ENCODE assay signal across 9 cellular contexts in genomic region chr6:26440977-26441358, GRCh38. TPM values are rescaled to one million over a fixed set of nuclear protein-coding genes. Genes with fewer than 3 reads are reported as not detected.
DNase-seq lines count a peak whose midpoint lies in the region; ATAC-seq, FAIRE-seq and TF ChIP-seq lines count a peak whose summit lies in the region.
"Had no signal": no experiment of that assay in that cellular context is flagged by ENCODE, and none has a peak within 500 bp of the region (broad histone marks: within the 10 kb centered on the region; RNA-seq: fewer than 3 reads in every experiment).

No MANE protein-coding gene starts in this region.

- ATAC-seq in natural killer cell treated with Interleukin-12 subunit alpha and Interleukin-12 subunit beta and Interleukin-15 and Interleukin-18, amount 100 ng/mL, for 72 hours, result no peak

- H3K36me3 Mint-ChIP-seq in natural killer cell treated with Interleukin-12 subunit alpha and Interleukin-12 subunit beta and Interleukin-15 and Interleukin-18, amount 100 ng/mL, for 72 hours, result peaks cover 16% of the 10 kb centered on the region

- H3K4me3 ChIP-seq in AG09309 (ENCODE audit: control insufficient read depth, low read depth, low read length) (peak overlapping the region; percentile 59), H7 (ENCODE audit: insufficient read depth, low read depth, low read length) (no peak overlapping the region)

- H3K4me1 Mint-ChIP-seq in natural killer cell treated with Interleukin-12 subunit alpha and Interleukin-12 subunit beta and Interleukin-15 and Interleukin-18, amount 100 ng/mL, for 72 hours (ENCODE audit: low read depth in 2 of 2), result peaks cover 45 to 51% of the 10 kb centered on the region in 2 donors

- H3K27ac ChIP-seq in KOPT-K1 (ENCODE audit: low read depth, low read length, poor library complexity, severe bottlenecking) (peak overlapping the region; percentile 82), caudate nucleus (ENCODE audit: low read depth, low read length) (peak overlapping the region; percentile 68)

- H3K9me3 Mint-ChIP-seq in natural killer cell treated with Interleukin-12 subunit alpha and Interleukin-12 subunit beta and Interleukin-15 and Interleukin-18, amount 100 ng/mL, for 72 hours, result no peaks in the 10 kb centered on the region

- no peaks in the 10 kb centered on the region for H3K27me3 ChIP-seq in H7 (ENCODE audit: control insufficient read depth, insufficient read depth, low read length)

- H3K9me3 ChIP-seq in KOPT-K1 (ENCODE audit: insufficient read depth, low read length, poor library complexity, severe bottlenecking), result no peaks in the 10 kb centered on the region

- no peak for TF ChIP-seq CTCF in AG09309 (IDR thresholded peaks at IDR 0.05; ENCODE audit: control insufficient read depth, insufficient read depth, low read depth, low read length, missing control alignments)

- H3K36me3 ChIP-seq in KOPT-K1 (ENCODE audit: insufficient read depth, low read length), result peaks cover 7% of the 10 kb centered on the region
- H3K36me3 ChIP-seq in H7 (replicated peaks; ENCODE audit: control insufficient read depth, insufficient read depth, low read length), result no peaks in the 10 kb centered on the region

- DNase-seq in AG09309 (ENCODE audit: low read depth) (no peak), caudate nucleus (lab: John Stamatoyannopoulos, UW) (no peak), HTR-8/SVneo (ENCODE audit: insufficient read length, low spot score) (no peak), H7 (no peak), mucosa of gallbladder (ENCODE audit: low spot score) (no peak), putamen (ENCODE audit: low spot score) (no peak)
- DNase-seq in natural killer cell treated with Interleukin-12 subunit alpha and Interleukin-12 subunit beta and Interleukin-15 and Interleukin-18, amount 100 ng/mL, for 72 hours (ENCODE audit: low spot score), result no peak
- DNase-seq: cortex of kidney had no signal

- FAIRE-seq in HTR-8/SVneo (lab: Jason Lieb, UNC), result no peak

- no peaks in the 10 kb centered on the region for H3K27me3 Mint-ChIP-seq in natural killer cell treated with Interleukin-12 subunit alpha and Interleukin-12 subunit beta and Interleukin-15 and Interleukin-18, amount 100 ng/mL, for 72 hours

- H3K27ac Mint-ChIP-seq in natural killer cell treated with Interleukin-12 subunit alpha and Interleukin-12 subunit beta and Interleukin-15 and Interleukin-18, amount 100 ng/mL, for 72 hours, result peak overlapping the region; percentile 98

- H3K4me3 Mint-ChIP-seq in natural killer cell treated with Interleukin-12 subunit alpha and Interleukin-12 subunit beta and Interleukin-15 and Interleukin-18, amount 100 ng/mL, for 72 hours, result peak overlapping the region; percentile 98

RNA-seq across cellular contexts. Expression of gene BTN3A3, which starts 0.7 kb away (rescaled TPM):
- total RNA-seq in natural killer cell treated with Interleukin-12 subunit alpha and Interleukin-12 subunit beta and Interleukin-15 and Interleukin-18, amount 100 ng/mL, for 72 hours, result 10 to 100 TPM; 42.9 to 54.1 TPM
- 1.1 and 3.4 TPM in 2 replicates for total RNA-seq in H7 (2014; rRNA removed; shearing (Covaris generic))
- 32.1 TPM for total RNA-seq in mucosa of gallbladder

RNA-seq across cellular contexts. Expression of gene BTN2A1, which starts 16.8 kb away (rescaled TPM):
- total RNA-seq in natural killer cell treated with Interleukin-12 subunit alpha and Interleukin-12 subunit beta and Interleukin-15 and Interleukin-18, amount 100 ng/mL, for 72 hours, result 10 to 100 TPM; 41.2 to 47.4 TPM
- total RNA-seq in H7 (2014; rRNA removed; shearing (Covaris generic)), result 7.6 and 8.2 TPM in 2 replicates
- total RNA-seq in mucosa of gallbladder, result 23.4 TPM

RNA-seq across cellular contexts. Expression of gene BTN3A1, which starts 38.9 kb away (rescaled TPM):
- 10 to 100 TPM; 53.6 to 80.6 TPM for total RNA-seq in natural killer cell treated with Interleukin-12 subunit alpha and Interleukin-12 subunit beta and Interleukin-15 and Interleukin-18, amount 100 ng/mL, for 72 hours
- 1.2 and 2.9 TPM in 2 replicates for total RNA-seq in H7 (2014; rRNA removed; shearing (Covaris generic))
- total RNA-seq in mucosa of gallbladder, result 32.1 TPM

RNA-seq across cellular contexts. Expression of gene BTN2A2, which starts 58.1 kb away (rescaled TPM):
- 10 to 100 TPM; 24.6 to 31.8 TPM for total RNA-seq in natural killer cell treated with Interleukin-12 subunit alpha and Interleukin-12 subunit beta and Interleukin-15 and Interleukin-18, amount 100 ng/mL, for 72 hours
- total RNA-seq in H7 (2014; rRNA removed; shearing (Covaris generic)), result 9.5 and 10.6 TPM in 2 replicates
- 10.0 TPM for total RNA-seq in mucosa of gallbladder

RNA-seq across cellular contexts. Expression of gene BTN1A1, which starts 59.1 kb away (rescaled TPM):
- total RNA-seq in natural killer cell treated with Interleukin-12 subunit alpha and Interleukin-12 subunit beta and Interleukin-15 and Interleukin-18, amount 100 ng/mL, for 72 hours, result not detected
- 0.11 TPM in 1 of 2 replicates, not detected in the other for total RNA-seq in H7 (2014; rRNA removed; shearing (Covaris generic))
- total RNA-seq in mucosa of gallbladder, result not detected
